In the genomic region with DNA sequence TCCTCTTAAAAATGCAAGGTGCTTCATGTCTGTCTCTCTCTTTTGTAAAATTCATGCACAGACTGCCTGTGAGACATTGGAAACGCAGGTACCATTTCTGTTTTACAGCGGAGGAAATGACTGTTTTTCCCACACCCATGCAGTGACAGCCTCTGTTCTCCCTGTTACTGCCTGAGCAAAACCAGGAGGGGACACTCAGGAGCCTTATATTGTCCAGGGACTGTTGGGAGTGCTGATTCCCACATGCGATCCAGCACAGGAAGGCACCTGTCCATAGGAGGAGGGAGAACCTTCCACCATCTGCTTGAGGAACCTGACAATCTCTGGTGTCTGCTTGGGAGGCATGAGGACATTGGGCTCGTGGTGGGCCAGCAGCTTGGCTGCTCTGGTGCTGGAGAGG, we compare ENCODE assay signal across 35 cellular contexts. TPM values are rescaled to one million over a fixed set of nuclear protein-coding genes. Genes with fewer than 3 reads are reported as not detected.
"Had no signal": no experiment of that assay in that cellular context is flagged by ENCODE, and none has a peak within 500 bp of the region (broad histone marks: within the 10 kb centered on the region; RNA-seq: fewer than 3 reads in every experiment).

No MANE protein-coding gene starts in this region.

- DNase-seq: activated CD4-positive, alpha-beta T cell treated with anti-CD3 and anti-CD28 coated beads for 36 hours; activated CD4-positive, alpha-beta T cell treated with anti-CD3 and anti-CD28 coated beads, Interleukin-2, amount 50 U/mL, for 1 hour; activated CD4-positive, alpha-beta T cell treated with anti-CD3 and anti-CD28 coated beads, Interleukin-2, amount 50 U/mL, for 48 hours; activated CD4-positive, CD25-positive, alpha-beta regulatory T cell; activated CD4-positive, CD25-positive, alpha-beta regulatory T cell treated with anti-CD3 and anti-CD28 coated beads, Interleukin-2, amount 50 U/mL, for 72 hours; activated CD8-positive, alpha-beta memory T cell treated with anti-CD3 and anti-CD28 coated beads for 24 hours; activated CD8-positive, alpha-beta T cell treated with anti-CD3 and anti-CD28 coated beads for 36 hours; activated effector memory CD4-positive, alpha-beta T cell treated with Interleukin-2 at 50 U/mL for 16 hours; activated gamma-delta T cell treated with Interleukin-2 at 50 U/mL for 16 hours; activated naive CD4-positive, alpha-beta T cell treated with anti-CD3 and anti-CD28 coated beads, Interleukin-2, amount 50 U/mL, for 16 hours; activated naive CD4-positive, alpha-beta T cell treated with Interleukin-2 at 50 U/mL for 16 hours; activated T-cell treated with anti-CD3 and anti-CD28 coated beads, Interleukin-2, amount 50 U/mL, for 4 hours; amniotic stem cell; anterior cingulate cortex; brain microvascular endothelial cell; dorsolateral prefrontal cortex; effector memory CD4-positive, alpha-beta T cell; endodermal cell; foreskin keratinocyte; gastrocnemius medialis; glutamatergic neuron; heart left ventricle; T-helper 17 cell; T1000; WERI-Rb-1 had no signal

- H3K36me3 Mint-ChIP-seq: activated naive CD8-positive, alpha-beta T cell had no signal

- H3K4me3 ChIP-seq: coronary artery, dorsolateral prefrontal cortex, gastrocnemius medialis, heart left ventricle had no signal

- H3K4me1 Mint-ChIP-seq: activated CD4-positive, alpha-beta T cell treated with anti-CD3 and anti-CD28 coated beads for 36 hours; activated T-helper 17 cell treated with anti-CD3 and anti-CD28 coated beads, Interleukin-2, amount 50 U/mL, for 72 hours; central memory CD8-positive, alpha-beta T cell; endodermal cell; T-helper 17 cell had no signal

- H3K36me3 ChIP-seq: brain microvascular endothelial cell, gastrocnemius medialis, heart left ventricle, WERI-Rb-1 had no signal

- H3K27ac Mint-ChIP-seq: activated CD4-positive, alpha-beta T cell treated with anti-CD3 and anti-CD28 coated beads for 36 hours; activated CD8-positive, alpha-beta T cell treated with anti-CD3 and anti-CD28 coated beads for 36 hours; activated naive CD8-positive, alpha-beta T cell; activated T-helper 17 cell treated with anti-CD3 and anti-CD28 coated beads, Interleukin-2, amount 50 U/mL, for 72 hours; dendritic cell treated with granulocyte-macrophage colony-stimulating factor and Interleukin-4, amounts not matched to agents 40 ng/mL and 50 ng/mL, for 4 days; endodermal cell; T-helper 17 cell; T-helper 2 cell treated with Interferon-gamma antibody and Interleukin-4, amounts not matched to agents 5 μg/mL and 100 μg/mL, for 36 hours had no signal

- H3K27ac ChIP-seq: brain microvascular endothelial cell, coronary artery, dorsolateral prefrontal cortex, foreskin keratinocyte, gastrocnemius medialis, heart left ventricle, WERI-Rb-1 had no signal

- H3K9me3 Mint-ChIP-seq: activated CD8-positive, alpha-beta T cell treated with anti-CD3 and anti-CD28 coated beads for 36 hours; activated T-cell treated with anti-CD3 and anti-CD28 coated beads, Interleukin-2, amount 50 U/mL, for 4 hours; activated T-helper 17 cell treated with anti-CD3 and anti-CD28 coated beads, Interleukin-2, amount 50 U/mL, for 72 hours; central memory CD8-positive, alpha-beta T cell; dendritic cell treated with granulocyte-macrophage colony-stimulating factor and Interleukin-4, amounts not matched to agents 40 ng/mL and 50 ng/mL, for 4 days; endodermal cell; T-helper 2 cell treated with Interferon-gamma antibody and Interleukin-4, amounts not matched to agents 5 μg/mL and 100 μg/mL, for 36 hours had no signal

- H3K4me1 ChIP-seq: foreskin keratinocyte, gastrocnemius medialis, heart left ventricle had no signal

- H3K27me3 ChIP-seq: brain microvascular endothelial cell had no signal

- ATAC-seq: activated CD4-positive, alpha-beta T cell treated with anti-CD3 and anti-CD28 coated beads for 36 hours; activated CD8-positive, alpha-beta T cell treated with anti-CD3 and anti-CD28 coated beads for 36 hours; activated T-cell treated with anti-CD3 and anti-CD28 coated beads, Interleukin-2, amount 50 U/mL, for 4 hours; activated T-helper 17 cell treated with anti-CD3 and anti-CD28 coated beads, Interleukin-2, amount 50 U/mL, for 72 hours; esophagus mucosa; foreskin keratinocyte; gastrocnemius medialis; heart left ventricle; T-helper 17 cell had no signal

- FAIRE-seq: astrocyte had no signal

- H3K9me3 ChIP-seq: gastrocnemius medialis, heart left ventricle had no signal

- H3K4me3 Mint-ChIP-seq: activated CD4-positive, alpha-beta T cell treated with anti-CD3 and anti-CD28 coated beads for 36 hours; activated CD8-positive, alpha-beta T cell treated with anti-CD3 and anti-CD28 coated beads for 36 hours; activated naive CD8-positive, alpha-beta T cell; activated T-cell treated with anti-CD3 and anti-CD28 coated beads, Interleukin-2, amount 50 U/mL, for 4 hours; activated T-helper 17 cell treated with anti-CD3 and anti-CD28 coated beads, Interleukin-2, amount 50 U/mL, for 72 hours; central memory CD8-positive, alpha-beta T cell; dendritic cell treated with granulocyte-macrophage colony-stimulating factor and Interleukin-4, amounts not matched to agents 40 ng/mL and 50 ng/mL, for 4 days; endodermal cell; T-helper 17 cell; T-helper 2 cell treated with Interferon-gamma antibody and Interleukin-4, amounts not matched to agents 5 μg/mL and 100 μg/mL, for 36 hours had no signal

RNA-seq across cellular contexts. Expression of gene RAB6D, which starts 36.9 kb away (rescaled TPM):
- total RNA-seq: activated CD4-positive, alpha-beta T cell treated with anti-CD3 and anti-CD28 coated beads for 36 hours; activated CD8-positive, alpha-beta T cell treated with anti-CD3 and anti-CD28 coated beads for 36 hours; activated T-helper 17 cell treated with anti-CD3 and anti-CD28 coated beads, Interleukin-2, amount 50 U/mL, for 72 hours; bronchial epithelial cell; epithelial cell of proximal tubule; esophagus mucosa; gastrocnemius medialis; T-helper 17 cell had no signal
